In genomic region chr11:75635009-75635909, GRCh38 we compare ENCODE assay signal across 12 cellular contexts. TPM values are rescaled to one million over a fixed set of nuclear protein-coding genes. Genes with fewer than 3 reads are reported as not detected.
DNase-seq lines count a peak whose midpoint lies in the region; ATAC-seq and TF ChIP-seq lines count a peak whose summit lies in the region.
"Had no signal": no experiment of that assay in that cellular context is flagged by ENCODE, and none has a peak within 500 bp of the region (broad histone marks: within the 10 kb centered on the region; RNA-seq: fewer than 3 reads in every experiment).

No MANE protein-coding gene starts in this region.

- H3K36me3 ChIP-seq in ascending aorta (no peaks in the 10 kb centered on the region), aorta (ENCODE audit: control insufficient read depth in 1 of 2, insufficient read depth in 2 of 2, low read length in 1 of 2) (no peaks in the 10 kb centered on the region)

- H3K27me3 ChIP-seq in ascending aorta (no peaks in the 10 kb centered on the region), aorta (ENCODE audit: control insufficient read depth in 1 of 2, insufficient read depth in 2 of 2, low read length in 1 of 2) (no peaks in the 10 kb centered on the region)

- H3K27ac Mint-ChIP-seq in type B pancreatic cell, result no peak overlapping the region
- H3K27ac Mint-ChIP-seq: CD4-positive, alpha-beta T cell; IgD-negative memory B cell had no signal

- TF ChIP-seq POLR2A in lower leg skin (IDR thresholded peaks at IDR 0.05), result no peak

- ATAC-seq in Right ventricle myocardium inferior (peak; percentile 55), aorta (ENCODE audit: low FRiP score) (peak; percentile 48), omental fat pad (ENCODE audit: low FRiP score) (no peak)
- ATAC-seq: left lobe of liver had no signal

- H3K27ac ChIP-seq in ascending aorta, result peak overlapping the region; percentile 65 to 71
- peak overlapping the region; percentile 8 to 62 for H3K27ac ChIP-seq in aorta (ENCODE audit: low read depth in 1 of 2, low read length in 2 of 2)

- peaks cover 15% of the 10 kb centered on the region for H3K27me3 Mint-ChIP-seq in type B pancreatic cell

- no peak overlapping the region for H3K4me3 Mint-ChIP-seq in type B pancreatic cell
- H3K4me3 Mint-ChIP-seq: CD4-positive, alpha-beta T cell; IgD-negative memory B cell had no signal

- 20 to 27% methylated on average over 19 of the region's 19 CpGs for WGBS in aorta, 2 donors
- WGBS in lower leg skin, 2 donors, result 40 to 45% methylated on average over 19 of the region's 19 CpGs

- DNase-seq in Right ventricle myocardium inferior (ENCODE audit: missing footprints) (no peak), cardiac septum (ENCODE audit: low spot score) (no peak), ascending aorta (ENCODE audit: low spot score in 2 of 2) (peak in 1 of 2 donors; percentile 72), iris pigment epithelial cell (ENCODE audit: low read depth) (peak; percentile 26), aorta (peak in 1 of 2 donors; percentile 76), type B pancreatic cell (ENCODE audit: extremely low spot score, unreplicated experiment) (no peak), omental fat pad (ENCODE audit: low spot score) (no peak), lower leg skin (ENCODE audit: low spot score in 2 of 2) (no peak)
- DNase-seq: CD4-positive, alpha-beta T cell; stimulated activated CD4-positive, alpha-beta T cell treated with anti-CD3 and anti-CD28 coated beads, Interleukin-4, amount 100 ng/mL, for 1 hour had no signal

- H3K4me1 Mint-ChIP-seq in type B pancreatic cell (ENCODE audit: unreplicated experiment), result peaks cover 28% of the 10 kb centered on the region

- no peaks in the 10 kb centered on the region for H3K9me3 Mint-ChIP-seq in type B pancreatic cell
- H3K9me3 Mint-ChIP-seq: CD4-positive, alpha-beta T cell had no signal

- intact Hi-C loops in Right ventricle myocardium inferior (cut with DNase I), result no loop called here
- intact Hi-C loops in cardiac septum (cut with DNase I), result no loop called here
- intact Hi-C loops in ascending aorta (cut with DNase I), result no loop called here
- intact Hi-C loops in aorta (cut with DNase I), result no loop called here
- intact Hi-C loops in lower leg skin (cut with DNase I; ENCODE audit: low total_unique reads), result no loop called here

- H3K4me1 ChIP-seq in ascending aorta, result peaks cover 0 to 13% of the 10 kb centered on the region in 2 donors
- peaks cover 3 to 6% of the 10 kb centered on the region in 2 donors for H3K4me1 ChIP-seq in aorta (ENCODE audit: control insufficient read depth in 1 of 2, insufficient read depth in 2 of 2, low read length in 2 of 2)

- H3K9me3 ChIP-seq in ascending aorta (no peaks in the 10 kb centered on the region), aorta (ENCODE audit: control insufficient read depth, low read length) (no peaks in the 10 kb centered on the region)

- H3K4me3 ChIP-seq in ascending aorta, result peak overlapping the region in 1 of 2 donors; percentile 14
- H3K4me3 ChIP-seq in aorta (ENCODE audit: low read length in 2 of 2), result peak overlapping the region in 1 of 2 donors; percentile 6
- H3K4me3 ChIP-seq in lower leg skin (ENCODE audit: low read depth, poor library complexity, severe bottlenecking), result no peak overlapping the region

- TF ChIP-seq CTCF in ascending aorta (IDR thresholded peaks at IDR 0.05) (no peak), type B pancreatic cell (conservative IDR thresholded peaks at IDR 0.05) (no peak), omental fat pad (IDR thresholded peaks at IDR 0.05) (no peak), lower leg skin (IDR thresholded peaks at IDR 0.05) (no peak)

- no peaks in the 10 kb centered on the region for H3K36me3 Mint-ChIP-seq in type B pancreatic cell
- H3K36me3 Mint-ChIP-seq: IgD-negative memory B cell had no signal

RNA-seq across cellular contexts. Expression of gene MAP6, which starts 33.6 kb away (rescaled TPM):
- total RNA-seq in Right ventricle myocardium inferior (5.2 TPM), cardiac septum (7.2 TPM), ascending aorta (15.8 TPM), aorta (10 to 100 TPM in 1 of 2 donors, 1 to 10 TPM in 1; 8.8 to 13.8 TPM), type B pancreatic cell (ENCODE audit: low replicate concordance) (4.3 and 30.5 TPM in 2 replicates), omental fat pad (1 to 10 TPM; 3.2 to 7.0 (median 4.2) TPM), lower leg skin (10 to 100 TPM in 2 of 4 donors, 1 to 10 TPM in 2; 3.1 to 16.1 (median 10.0) TPM)
- polyA plus RNA-seq in aorta, result 10 to 100 TPM in 1 of 2 donors, 1 to 10 TPM in 1; 6.4 to 16.7 TPM
- total RNA-seq: CD4-positive, alpha-beta T cell had no signal
